2 cellular contexts compared by ENCODE assay signal in genomic region chr22:45179276-45180049, GRCh38.
TF ChIP-seq lines count a peak whose summit lies in the region.

No MANE protein-coding gene starts in this region.

TF ChIP-seq in WTC11, 78 proteins besides CTCF, POLR2A, EP300 and RAD21 (continued from another document):
- no peak for TF ChIP-seq ZNF281 (CRISPR knock-in tag; IDR thresholded peaks at IDR 0.05)

TF ChIP-seq in GM12878, 131 proteins besides CTCF, POLR2A, EP300 and RAD21 (continued from another document):
- no peak for TF ChIP-seq ZNF687 (IDR thresholded peaks at IDR 0.05)
- TF ChIP-seq TBL1XR1 (IDR thresholded peaks at IDR 0.05; ENCODE audit: low read depth, low read length): no peak
- TF ChIP-seq CEBPZ (IDR thresholded peaks at IDR 0.05; ENCODE audit: low read depth, low read length): no peak
- no peak for TF ChIP-seq ZNF24 (IDR thresholded peaks at IDR 0.05)
- no peak for TF ChIP-seq ZNF592 (IDR thresholded peaks at IDR 0.05)
- TF ChIP-seq RCOR1 (conservative IDR thresholded peaks at IDR 0.05; ENCODE audit: low read depth, low read length): no peak
- no peak for TF ChIP-seq PAX8 (IDR thresholded peaks at IDR 0.05)
- no peak for TF ChIP-seq PKNOX1 (IDR thresholded peaks at IDR 0.05)
- no peak for TF ChIP-seq RBBP5 (conservative IDR thresholded peaks at IDR 0.05)
- TF ChIP-seq MTA2 (IDR thresholded peaks at IDR 0.05; ENCODE audit: low read depth): no peak
